In the genomic region with DNA sequence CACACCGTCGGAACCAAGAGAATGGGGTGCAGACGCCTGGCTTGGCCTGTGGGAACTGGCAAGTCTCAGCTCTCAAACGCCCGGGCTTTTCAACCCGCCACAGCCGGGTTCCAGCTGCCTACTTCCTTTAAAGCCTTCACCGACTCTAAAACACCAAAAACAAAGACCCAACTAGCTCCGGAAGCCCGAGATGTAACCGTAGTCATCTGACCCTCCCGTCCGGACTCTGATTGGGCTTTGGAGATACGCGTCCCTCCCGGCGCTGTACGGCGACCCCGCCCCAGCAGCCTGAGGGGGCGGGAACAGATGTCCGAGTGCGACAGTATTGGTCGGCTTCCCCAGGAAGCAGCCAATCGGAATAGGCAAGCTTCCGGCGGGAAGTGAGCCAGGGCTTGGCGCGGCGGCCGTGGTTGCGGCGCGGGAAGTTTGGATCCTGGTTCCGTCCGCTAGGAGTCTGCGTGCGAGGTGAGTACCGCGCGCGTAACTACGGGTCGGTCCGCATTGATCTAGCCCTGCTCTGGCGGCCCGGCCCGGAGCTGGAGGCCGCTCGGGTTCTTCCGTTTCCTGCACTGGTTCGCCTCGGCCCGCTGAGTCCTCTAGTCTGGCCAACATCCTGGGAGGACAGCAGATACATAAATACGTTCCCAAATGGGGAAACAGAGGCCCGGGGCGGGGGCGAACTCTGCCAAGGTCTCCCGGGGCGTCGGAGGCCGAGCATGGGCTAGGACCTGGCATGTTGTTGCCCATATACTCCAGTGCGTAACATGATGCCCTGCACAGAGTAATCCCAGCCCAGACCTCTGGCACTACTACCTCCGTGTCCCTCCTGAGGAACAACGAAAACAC, we compare ENCODE assay signal across 1 cellular context.
TF ChIP-seq lines count a peak whose summit lies in the region.

A gene (plus strand): TSS at position 371 of the 846 bp plus-strand sequence. CDS start 30,047 bp downstream, outside the sequence.

TF ChIP-seq in HEK293, 187 proteins besides CTCF, POLR2A, EP300 and RAD21 (continued from another document and continues in another):
- TF ChIP-seq, protein P1, sequence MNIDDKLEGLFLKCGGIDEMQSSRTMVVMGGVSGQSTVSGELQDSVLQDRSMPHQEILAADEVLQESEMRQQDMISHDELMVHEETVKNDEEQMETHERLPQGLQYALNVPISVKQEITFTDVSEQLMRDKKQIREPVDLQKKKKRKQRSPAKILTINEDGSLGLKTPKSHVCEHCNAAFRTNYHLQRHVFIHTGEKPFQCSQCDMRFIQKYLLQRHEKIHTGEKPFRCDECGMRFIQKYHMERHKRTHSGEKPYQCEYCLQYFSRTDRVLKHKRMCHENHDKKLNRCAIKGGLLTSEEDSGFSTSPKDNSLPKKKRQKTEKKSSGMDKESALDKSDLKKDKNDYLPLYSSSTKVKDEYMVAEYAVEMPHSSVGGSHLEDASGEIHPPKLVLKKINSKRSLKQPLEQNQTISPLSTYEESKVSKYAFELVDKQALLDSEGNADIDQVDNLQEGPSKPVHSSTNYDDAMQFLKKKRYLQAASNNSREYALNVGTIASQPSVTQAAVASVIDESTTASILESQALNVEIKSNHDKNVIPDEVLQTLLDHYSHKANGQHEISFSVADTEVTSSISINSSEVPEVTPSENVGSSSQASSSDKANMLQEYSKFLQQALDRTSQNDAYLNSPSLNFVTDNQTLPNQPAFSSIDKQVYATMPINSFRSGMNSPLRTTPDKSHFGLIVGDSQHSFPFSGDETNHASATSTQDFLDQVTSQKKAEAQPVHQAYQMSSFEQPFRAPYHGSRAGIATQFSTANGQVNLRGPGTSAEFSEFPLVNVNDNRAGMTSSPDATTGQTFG (tag by site-specific recombination; IDR thresholded peaks at IDR 0.05; ENCODE audit: borderline replicate concordance), result no peak
- TF ChIP-seq HOXA7 (CRISPR knock-in tag; IDR thresholded peaks at IDR 0.05; ENCODE audit: borderline replicate concordance), result no peak
- TF ChIP-seq KLF10 (tag by site-specific recombination; IDR thresholded peaks at IDR 0.05), result no peak
- TF ChIP-seq KLF1 (tag by site-specific recombination; IDR thresholded peaks at IDR 0.05), result 0 out of 2 replicates have a peak, but pooled peaks have one; percentile 12
- no peak for TF ChIP-seq ZNF133 (tag by site-specific recombination; IDR thresholded peaks at IDR 0.05)
- TF ChIP-seq, protein P2, sequence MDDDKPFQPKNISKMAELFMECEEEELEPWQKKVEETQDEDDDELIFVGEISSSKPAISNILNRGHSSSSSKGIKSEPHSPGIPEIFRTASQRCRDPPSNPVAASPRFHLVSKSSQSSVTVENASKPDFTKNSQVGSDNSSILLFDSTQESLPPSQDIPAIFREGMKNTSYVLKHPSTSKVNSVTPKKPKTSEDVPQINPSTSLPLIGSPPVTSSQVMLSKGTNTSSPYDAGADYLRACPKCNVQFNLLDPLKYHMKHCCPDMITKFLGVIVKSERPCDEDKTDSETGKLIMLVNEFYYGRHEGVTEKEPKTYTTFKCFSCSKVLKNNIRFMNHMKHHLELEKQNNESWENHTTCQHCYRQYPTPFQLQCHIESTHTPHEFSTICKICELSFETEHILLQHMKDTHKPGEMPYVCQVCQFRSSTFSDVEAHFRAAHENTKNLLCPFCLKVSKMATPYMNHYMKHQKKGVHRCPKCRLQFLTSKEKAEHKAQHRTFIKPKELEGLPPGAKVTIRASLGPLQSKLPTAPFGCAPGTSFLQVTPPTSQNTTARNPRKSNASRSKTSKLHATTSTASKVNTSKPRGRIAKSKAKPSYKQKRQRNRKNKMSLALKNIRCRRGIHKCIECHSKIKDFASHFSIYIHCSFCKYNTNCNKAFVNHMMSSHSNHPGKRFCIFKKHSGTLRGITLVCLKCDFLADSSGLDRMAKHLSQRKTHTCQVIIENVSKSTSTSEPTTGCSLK (tag by site-specific recombination; IDR thresholded peaks at IDR 0.05), result no peak
- no peak for TF ChIP-seq ZNF23 (tag by site-specific recombination; IDR thresholded peaks at IDR 0.05; ENCODE audit: borderline replicate concordance)
- 0 out of 2 replicates have a peak, but pooled peaks have one; percentile 41 for TF ChIP-seq ZNF221 (tag by site-specific recombination; IDR thresholded peaks at IDR 0.05; ENCODE audit: borderline replicate concordance)
- no peak for TF ChIP-seq BCL11B (tag by site-specific recombination; IDR thresholded peaks at IDR 0.05; ENCODE audit: low read depth)
- no peak for TF ChIP-seq KLF9 (tag by site-specific recombination; IDR thresholded peaks at IDR 0.05; ENCODE audit: low read depth)
- no peak for TF ChIP-seq EGR2 (tag by site-specific recombination; IDR thresholded peaks at IDR 0.05; ENCODE audit: low read depth)
- TF ChIP-seq REPIN1 (tag by site-specific recombination; IDR thresholded peaks at IDR 0.05; ENCODE audit: low read depth), result no peak
- no peak for TF ChIP-seq ZFP69B (tag by site-specific recombination; IDR thresholded peaks at IDR 0.05)
- TF ChIP-seq, protein P3, sequence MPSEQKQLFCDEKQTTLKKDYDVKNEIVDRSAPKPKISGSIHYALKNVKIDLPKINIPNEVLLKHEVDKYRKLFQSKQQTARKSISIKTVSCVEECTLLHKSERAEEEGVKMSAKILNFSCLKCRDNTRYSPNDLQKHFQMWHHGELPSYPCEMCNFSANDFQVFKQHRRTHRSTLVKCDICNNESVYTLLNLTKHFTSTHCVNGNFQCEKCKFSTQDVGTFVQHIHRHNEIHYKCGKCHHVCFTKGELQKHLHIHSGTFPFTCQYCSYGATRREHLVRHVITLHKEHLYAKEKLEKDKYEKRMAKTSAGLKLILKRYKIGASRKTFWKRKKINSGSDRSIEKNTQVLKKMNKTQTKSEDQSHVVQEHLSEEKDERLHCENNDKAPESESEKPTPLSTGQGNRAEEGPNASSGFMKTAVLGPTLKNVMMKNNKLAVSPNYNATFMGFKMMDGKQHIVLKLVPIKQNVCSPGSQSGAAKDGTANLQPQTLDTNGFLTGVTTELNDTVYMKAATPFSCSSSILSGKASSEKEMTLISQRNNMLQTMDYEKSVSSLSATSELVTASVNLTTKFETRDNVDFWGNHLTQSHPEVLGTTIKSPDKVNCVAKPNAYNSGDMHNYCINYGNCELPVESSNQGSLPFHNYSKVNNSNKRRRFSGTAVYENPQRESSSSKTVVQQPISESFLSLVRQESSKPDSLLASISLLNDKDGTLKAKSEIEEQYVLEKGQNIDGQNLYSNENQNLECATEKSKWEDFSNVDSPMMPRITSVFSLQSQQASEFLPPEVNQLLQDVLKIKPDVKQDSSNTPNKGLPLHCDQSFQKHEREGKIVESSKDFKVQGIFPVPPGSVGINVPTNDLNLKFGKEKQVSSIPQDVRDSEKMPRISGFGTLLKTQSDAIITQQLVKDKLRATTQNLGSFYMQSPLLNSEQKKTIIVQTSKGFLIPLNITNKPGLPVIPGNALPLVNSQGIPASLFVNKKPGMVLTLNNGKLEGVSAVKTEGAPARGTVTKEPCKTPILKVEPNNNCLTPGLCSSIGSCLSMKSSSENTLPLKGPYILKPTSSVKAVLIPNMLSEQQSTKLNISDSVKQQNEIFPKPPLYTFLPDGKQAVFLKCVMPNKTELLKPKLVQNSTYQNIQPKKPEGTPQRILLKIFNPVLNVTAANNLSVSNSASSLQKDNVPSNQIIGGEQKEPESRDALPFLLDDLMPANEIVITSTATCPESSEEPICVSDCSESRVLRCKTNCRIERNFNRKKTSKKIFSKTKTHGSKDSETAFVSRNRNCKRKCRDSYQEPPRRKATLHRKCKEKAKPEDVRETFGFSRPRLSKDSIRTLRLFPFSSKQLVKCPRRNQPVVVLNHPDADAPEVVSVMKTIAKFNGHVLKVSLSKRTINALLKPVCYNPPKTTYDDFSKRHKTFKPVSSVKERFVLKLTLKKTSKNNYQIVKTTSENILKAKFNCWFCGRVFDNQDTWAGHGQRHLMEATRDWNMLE (tag by site-specific recombination; conservative IDR thresholded peaks at IDR 0.05; ENCODE audit: low read depth), result no peak
- TF ChIP-seq ZNF623 (tag by site-specific recombination; IDR thresholded peaks at IDR 0.05), result no peak
- no peak for TF ChIP-seq ZBTB21 (tag by site-specific recombination; IDR thresholded peaks at IDR 0.05)
- peak; percentile 99 for TF ChIP-seq SP2 (tag by site-specific recombination; IDR thresholded peaks at IDR 0.05)
- TF ChIP-seq SALL2 (tag by site-specific recombination; IDR thresholded peaks at IDR 0.05; ENCODE audit: borderline replicate concordance), result no peak
- no peak for TF ChIP-seq ZNF776 (tag by site-specific recombination; IDR thresholded peaks at IDR 0.05; ENCODE audit: borderline replicate concordance)
- TF ChIP-seq, protein P4, sequence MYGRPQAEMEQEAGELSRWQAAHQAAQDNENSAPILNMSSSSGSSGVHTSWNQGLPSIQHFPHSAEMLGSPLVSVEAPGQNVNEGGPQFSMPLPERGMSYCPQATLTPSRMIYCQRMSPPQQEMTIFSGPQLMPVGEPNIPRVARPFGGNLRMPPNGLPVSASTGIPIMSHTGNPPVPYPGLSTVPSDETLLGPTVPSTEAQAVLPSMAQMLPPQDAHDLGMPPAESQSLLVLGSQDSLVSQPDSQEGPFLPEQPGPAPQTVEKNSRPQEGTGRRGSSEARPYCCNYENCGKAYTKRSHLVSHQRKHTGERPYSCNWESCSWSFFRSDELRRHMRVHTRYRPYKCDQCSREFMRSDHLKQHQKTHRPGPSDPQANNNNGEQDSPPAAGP (tag by site-specific recombination; IDR thresholded peaks at IDR 0.05), result peak; percentile 64; the same call in 1 of the 2 replicates
- TF ChIP-seq ZNF266 (tag by site-specific recombination; IDR thresholded peaks at IDR 0.05; ENCODE audit: low read depth), result no peak
- TF ChIP-seq, protein P5, sequence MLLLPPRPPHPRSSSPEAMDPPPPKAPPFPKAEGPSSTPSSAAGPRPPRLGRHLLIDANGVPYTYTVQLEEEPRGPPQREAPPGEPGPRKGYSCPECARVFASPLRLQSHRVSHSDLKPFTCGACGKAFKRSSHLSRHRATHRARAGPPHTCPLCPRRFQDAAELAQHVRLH (tag by site-specific recombination; IDR thresholded peaks at IDR 0.05), result peak; percentile 70
- no peak for TF ChIP-seq KLF7 (tag by site-specific recombination; IDR thresholded peaks at IDR 0.05; ENCODE audit: borderline replicate concordance)
- TF ChIP-seq ZNF558 (tag by site-specific recombination; IDR thresholded peaks at IDR 0.05), result no peak
- TF ChIP-seq ZNF341 (tag by site-specific recombination; IDR thresholded peaks at IDR 0.05; ENCODE audit: low read depth), result no peak; the same call in 1 of the 2 replicates
- TF ChIP-seq MZF1 (tag by site-specific recombination; IDR thresholded peaks at IDR 0.05; ENCODE audit: borderline replicate concordance), result no peak
- TF ChIP-seq, protein P6, sequence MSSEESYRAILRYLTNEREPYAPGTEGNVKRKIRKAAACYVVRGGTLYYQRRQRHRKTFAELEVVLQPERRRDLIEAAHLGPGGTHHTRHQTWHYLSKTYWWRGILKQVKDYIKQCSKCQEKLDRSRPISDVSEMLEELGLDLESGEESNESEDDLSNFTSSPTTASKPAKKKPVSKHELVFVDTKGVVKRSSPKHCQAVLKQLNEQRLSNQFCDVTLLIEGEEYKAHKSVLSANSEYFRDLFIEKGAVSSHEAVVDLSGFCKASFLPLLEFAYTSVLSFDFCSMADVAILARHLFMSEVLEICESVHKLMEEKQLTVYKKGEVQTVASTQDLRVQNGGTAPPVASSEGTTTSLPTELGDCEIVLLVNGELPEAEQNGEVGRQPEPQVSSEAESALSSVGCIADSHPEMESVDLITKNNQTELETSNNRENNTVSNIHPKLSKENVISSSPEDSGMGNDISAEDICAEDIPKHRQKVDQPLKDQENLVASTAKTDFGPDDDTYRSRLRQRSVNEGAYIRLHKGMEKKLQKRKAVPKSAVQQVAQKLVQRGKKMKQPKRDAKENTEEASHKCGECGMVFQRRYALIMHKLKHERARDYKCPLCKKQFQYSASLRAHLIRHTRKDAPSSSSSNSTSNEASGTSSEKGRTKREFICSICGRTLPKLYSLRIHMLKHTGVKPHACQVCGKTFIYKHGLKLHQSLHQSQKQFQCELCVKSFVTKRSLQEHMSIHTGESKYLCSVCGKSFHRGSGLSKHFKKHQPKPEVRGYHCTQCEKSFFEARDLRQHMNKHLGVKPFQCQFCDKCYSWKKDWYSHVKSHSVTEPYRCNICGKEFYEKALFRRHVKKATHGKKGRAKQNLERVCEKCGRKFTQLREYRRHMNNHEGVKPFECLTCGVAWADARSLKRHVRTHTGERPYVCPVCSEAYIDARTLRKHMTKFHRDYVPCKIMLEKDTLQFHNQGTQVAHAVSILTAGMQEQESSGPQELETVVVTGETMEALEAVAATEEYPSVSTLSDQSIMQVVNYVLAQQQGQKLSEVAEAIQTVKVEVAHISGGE (tag by site-specific recombination; conservative IDR thresholded peaks at IDR 0.05; ENCODE audit: low read depth), result peak; percentile 56
- TF ChIP-seq, protein P7, sequence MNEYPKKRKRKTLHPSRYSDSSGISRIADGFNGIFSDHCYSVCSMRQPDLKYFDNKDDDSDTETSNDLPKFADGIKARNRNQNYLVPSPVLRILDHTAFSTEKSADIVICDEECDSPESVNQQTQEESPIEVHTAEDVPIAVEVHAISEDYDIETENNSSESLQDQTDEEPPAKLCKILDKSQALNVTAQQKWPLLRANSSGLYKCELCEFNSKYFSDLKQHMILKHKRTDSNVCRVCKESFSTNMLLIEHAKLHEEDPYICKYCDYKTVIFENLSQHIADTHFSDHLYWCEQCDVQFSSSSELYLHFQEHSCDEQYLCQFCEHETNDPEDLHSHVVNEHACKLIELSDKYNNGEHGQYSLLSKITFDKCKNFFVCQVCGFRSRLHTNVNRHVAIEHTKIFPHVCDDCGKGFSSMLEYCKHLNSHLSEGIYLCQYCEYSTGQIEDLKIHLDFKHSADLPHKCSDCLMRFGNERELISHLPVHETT (tag by site-specific recombination; IDR thresholded peaks at IDR 0.05), result peak; percentile 57; the same call in 1 of the 2 replicates
- TF ChIP-seq ZNF660 (tag by site-specific recombination; IDR thresholded peaks at IDR 0.05), result peak; percentile 72
- TF ChIP-seq ZNF211 (tag by site-specific recombination; IDR thresholded peaks at IDR 0.05; ENCODE audit: low read depth), result no peak
- no peak for TF ChIP-seq YY1 (tag by site-specific recombination; IDR thresholded peaks at IDR 0.05)
- TF ChIP-seq ZBTB17 (tag by site-specific recombination; IDR thresholded peaks at IDR 0.05), result peak; percentile 92
- TF ChIP-seq, protein P8, sequence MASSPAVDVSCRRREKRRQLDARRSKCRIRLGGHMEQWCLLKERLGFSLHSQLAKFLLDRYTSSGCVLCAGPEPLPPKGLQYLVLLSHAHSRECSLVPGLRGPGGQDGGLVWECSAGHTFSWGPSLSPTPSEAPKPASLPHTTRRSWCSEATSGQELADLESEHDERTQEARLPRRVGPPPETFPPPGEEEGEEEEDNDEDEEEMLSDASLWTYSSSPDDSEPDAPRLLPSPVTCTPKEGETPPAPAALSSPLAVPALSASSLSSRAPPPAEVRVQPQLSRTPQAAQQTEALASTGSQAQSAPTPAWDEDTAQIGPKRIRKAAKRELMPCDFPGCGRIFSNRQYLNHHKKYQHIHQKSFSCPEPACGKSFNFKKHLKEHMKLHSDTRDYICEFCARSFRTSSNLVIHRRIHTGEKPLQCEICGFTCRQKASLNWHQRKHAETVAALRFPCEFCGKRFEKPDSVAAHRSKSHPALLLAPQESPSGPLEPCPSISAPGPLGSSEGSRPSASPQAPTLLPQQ (tag by site-specific recombination; IDR thresholded peaks at IDR 0.05), result no peak
- no peak for TF ChIP-seq GFI1B (tag by site-specific recombination; IDR thresholded peaks at IDR 0.05)
- TF ChIP-seq ZNF155 (tag by site-specific recombination; IDR thresholded peaks at IDR 0.05), result no peak
- no peak for TF ChIP-seq SETDB1 (IDR thresholded peaks at IDR 0.05; ENCODE audit: insufficient read length, low read length)
- peak; percentile 79; the same call in 1 of the 2 replicates for TF ChIP-seq ZNF391 (tag by site-specific recombination; IDR thresholded peaks at IDR 0.05; ENCODE audit: borderline replicate concordance, low read depth)
- TF ChIP-seq ZNF473 (tag by site-specific recombination; IDR thresholded peaks at IDR 0.05), result no peak
